Comparison of ENCODE assay signal across 13 cellular contexts in the genomic region with DNA sequence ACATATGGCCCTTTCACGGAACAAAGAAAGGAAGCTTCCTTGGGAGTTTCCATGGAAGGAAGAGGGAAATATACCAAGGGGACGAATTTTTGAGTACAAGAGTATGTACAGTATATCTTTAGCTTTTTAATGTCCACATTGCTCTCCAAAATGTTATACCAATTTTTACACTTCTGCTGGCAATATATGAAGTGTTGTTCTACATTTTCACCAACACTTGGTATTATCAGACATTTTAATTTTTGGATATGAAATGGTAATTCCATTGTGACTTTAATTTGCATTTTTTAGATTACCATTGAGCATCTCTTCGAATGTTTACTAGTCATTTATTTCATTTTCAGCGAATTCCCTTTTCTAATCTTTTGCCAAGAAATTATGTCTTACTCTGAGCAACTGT.
"Had no signal": no experiment of that assay in that cellular context is flagged by ENCODE, and none has a peak within 500 bp of the region (broad histone marks: within the 10 kb centered on the region; RNA-seq: fewer than 3 reads in every experiment).

No MANE protein-coding gene starts in this region.

- DNase-seq: activated CD4-positive, alpha-beta T cell treated with anti-CD3 and anti-CD28 coated beads, Interleukin-2, amount 50 U/mL, for 1 hour; activated CD8-positive, alpha-beta memory T cell treated with anti-CD3 and anti-CD28 coated beads for 24 hours; activated gamma-delta T cell treated with Interleukin-2 at 50 U/mL for 16 hours; central memory CD4-positive, alpha-beta T cell; cortex of kidney; effector CD4-positive, alpha-beta T cell; heart left ventricle; psoas muscle; T-cell; T-helper 9 cell; thyroid gland had no signal

- ATAC-seq: activated CD4-positive, CD25-positive, alpha-beta regulatory T cell treated with anti-CD3 and anti-CD28 coated beads, Interleukin-2, amount 50 U/mL, for 24 hours; stimulated activated memory B cell treated with anti-CD40 and anti-IgM and Interleukin-4, amounts not matched to agents 10 μg/mL and 1 μg/mL and 100 μg/mL, for 72 hours; T-cell had no signal

- H3K4me1 ChIP-seq: thyroid gland had no signal

- H3K27me3 ChIP-seq: heart left ventricle, thyroid gland had no signal

- H3K9me3 ChIP-seq: heart left ventricle, psoas muscle, thyroid gland had no signal

- H3K27ac ChIP-seq: psoas muscle, thyroid gland had no signal

- H3K4me3 ChIP-seq: heart left ventricle, psoas muscle, thyroid gland had no signal

- H3K36me3 ChIP-seq: heart left ventricle, thyroid gland had no signal
